Comparison of ENCODE assay signal across 19 cellular contexts in genomic region chr18:78975699-78976098, GRCh38. TPM values are rescaled to one million over a fixed set of nuclear protein-coding genes. Genes with fewer than 3 reads are reported as not detected.
"Had no signal": no experiment of that assay in that cellular context is flagged by ENCODE, and none has a peak within 500 bp of the region (broad histone marks: within the 10 kb centered on the region; RNA-seq: fewer than 3 reads in every experiment).

No MANE protein-coding gene starts in this region.

- H3K36me3 ChIP-seq: esophagus squamous epithelium, right lobe of liver, tibial nerve had no signal

- ATAC-seq: activated CD4-positive, alpha-beta T cell treated with anti-CD3 and anti-CD28 coated beads for 36 hours; activated CD8-positive, alpha-beta memory T cell treated with anti-CD3 and anti-CD28 coated beads, Interleukin-2, amount 10 ng/mL, durations not matched to agents 7 days and 5 days; natural killer cell treated with Interleukin-12 subunit alpha and Interleukin-12 subunit beta and Interleukin-15 and Interleukin-18, amount 100 ng/mL, for 72 hours; right lobe of liver; T-helper 17 cell had no signal

- H3K27ac ChIP-seq: esophagus squamous epithelium, right lobe of liver, tibial nerve had no signal

- DNase-seq: activated CD4-positive, alpha-beta memory T cell treated with anti-CD3 and anti-CD28 coated beads for 36 hours; activated CD4-positive, alpha-beta T cell treated with anti-CD3 and anti-CD28 coated beads for 36 hours; activated effector memory CD4-positive, alpha-beta T cell treated with Interleukin-2 at 50 U/mL for 16 hours; activated T-cell treated with anti-CD3 and anti-CD28 coated beads, Interleukin-2, amount 50 U/mL, for 24 hours; amniotic stem cell; caudate nucleus; esophagus squamous epithelium; right lobe of liver; stimulated activated CD4-positive, alpha-beta T cell treated with anti-CD3 and anti-CD28 coated beads, Interleukin-4, amount 100 ng/mL, for 4 hours; stimulated activated CD8-positive, alpha-beta memory T cell treated with anti-CD3 and anti-CD28 coated beads, Interleukin-4, amount 100 ng/mL, for 48 hours; stimulated activated naive CD4-positive, alpha-beta T cell treated with Interleukin-2 at 50 U/mL for 16 hours; substantia nigra; T-helper 17 cell had no signal

- H3K4me3 ChIP-seq: esophagus squamous epithelium, right lobe of liver, smooth muscle cell, tibial nerve had no signal

- H3K9me3 ChIP-seq: esophagus squamous epithelium, right lobe of liver, tibial nerve had no signal

RNA-seq across cellular contexts. Expression of gene SALL3, which starts 3.9 kb away (rescaled TPM):
- total RNA-seq: activated CD4-positive, alpha-beta memory T cell treated with anti-CD3 and anti-CD28 coated beads for 36 hours; activated CD4-positive, alpha-beta T cell treated with anti-CD3 and anti-CD28 coated beads for 36 hours; activated CD8-positive, alpha-beta memory T cell treated with anti-CD3 and anti-CD28 coated beads, Interleukin-2, amount 10 ng/mL, durations not matched to agents 7 days and 5 days; esophagus squamous epithelium; fibroblast of villous mesenchyme; mesenteric fat pad; natural killer cell treated with Interleukin-12 subunit alpha and Interleukin-12 subunit beta and Interleukin-15 and Interleukin-18, amount 100 ng/mL, for 72 hours; right lobe of liver; T-helper 17 cell; tibial nerve had no signal
